In the genomic region with DNA sequence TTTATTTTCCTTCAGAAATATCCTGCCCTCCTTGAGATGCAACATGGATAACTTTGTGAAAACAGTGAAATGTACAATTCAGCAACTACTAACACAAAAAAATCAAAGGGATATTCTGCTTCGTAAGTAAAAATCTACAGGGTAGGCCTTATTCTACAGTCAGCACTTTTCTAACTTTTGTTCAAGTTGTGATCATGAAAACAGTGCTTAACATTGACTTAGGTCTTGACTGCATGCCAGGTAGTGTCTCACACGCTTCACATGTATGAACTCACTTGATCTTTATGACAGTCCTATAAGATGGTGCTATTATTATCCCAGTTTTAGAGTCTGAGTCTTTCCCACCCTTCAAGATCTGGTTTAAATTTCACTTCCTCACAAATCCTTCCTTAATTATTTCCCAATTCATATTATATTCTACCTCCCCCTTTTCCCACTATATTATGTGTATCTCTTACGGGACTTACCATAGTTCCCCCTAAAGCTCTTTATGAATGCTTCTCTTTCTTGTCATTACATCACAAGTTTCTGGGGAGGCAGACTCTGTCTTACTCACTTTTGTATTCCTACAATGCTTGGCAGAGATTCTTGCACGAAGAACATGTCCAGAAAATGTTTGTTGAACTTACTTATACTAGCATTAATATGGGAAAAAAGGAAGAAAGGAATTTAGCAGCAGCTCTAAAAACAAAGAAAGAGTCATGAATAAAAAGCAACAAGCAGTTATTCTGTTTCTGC, we compare ENCODE assay signal across 15 cellular contexts.
DNase-seq lines count a peak whose midpoint lies in the region; ATAC-seq, FAIRE-seq and TF ChIP-seq lines count a peak whose summit lies in the region.
"Had no signal": no experiment of that assay in that cellular context is flagged by ENCODE, and none has a peak within 500 bp of the region (broad histone marks: within the 10 kb centered on the region; RNA-seq: fewer than 3 reads in every experiment).

No MANE protein-coding gene starts in this region.

- TF ChIP-seq CTCF in Calu3 (IDR thresholded peaks at IDR 0.05; ENCODE audit: unreplicated experiment) (no peak), astrocyte (IDR thresholded peaks at IDR 0.05; ENCODE audit: insufficient read depth, low read depth, low read length) (no peak), fibroblast of the aortic adventitia (IDR thresholded peaks at IDR 0.05; ENCODE audit: insufficient read depth, low read length) (no peak), retinal pigment epithelial cell (conservative IDR thresholded peaks at IDR 0.05; ENCODE audit: low read depth, low read length) (no peak)

- H3K27ac ChIP-seq in astrocyte (ENCODE audit: low read depth, low read length), result no peak overlapping the region
- H3K27ac ChIP-seq: BLaER1, body of pancreas had no signal

- H3K9me3 Mint-ChIP-seq in Calu3 (ENCODE audit: low read depth, unreplicated experiment) (no peaks in the 10 kb centered on the region), astrocyte (ENCODE audit: unreplicated experiment) (peaks cover 4% of the 10 kb centered on the region)

- H4K20me1 ChIP-seq in astrocyte (ENCODE audit: insufficient read depth, low read length), result no peaks in the 10 kb centered on the region
- H4K20me1 ChIP-seq: BLaER1 had no signal

- no peaks in the 10 kb centered on the region for H3K36me3 ChIP-seq in astrocyte (ENCODE audit: insufficient read depth, low read length)
- H3K36me3 ChIP-seq: BLaER1 had no signal

- CTCF ChIA-PET in Calu3 (lab: Charles Lee), result no interaction called here

- H3K4me3 ChIP-seq in astrocyte (ENCODE audit: insufficient read depth, low read depth, low read length) (no peak overlapping the region), fibroblast of the aortic adventitia (ENCODE audit: low read depth, low read length) (no peak overlapping the region), retinal pigment epithelial cell (ENCODE audit: low read length) (no peak overlapping the region)
- H3K4me3 ChIP-seq: BLaER1, body of pancreas had no signal

- H3K9me3 ChIP-seq in astrocyte (ENCODE audit: insufficient read depth, low read depth, low read length), result no peaks in the 10 kb centered on the region
- H3K9me3 ChIP-seq: body of pancreas had no signal

- no peaks in the 10 kb centered on the region for H3K27me3 ChIP-seq in astrocyte (ENCODE audit: insufficient read depth, low read length)
- H3K27me3 ChIP-seq: BLaER1, body of pancreas had no signal

- H3K27me3 Mint-ChIP-seq in Calu3 (ENCODE audit: unreplicated experiment) (no peaks in the 10 kb centered on the region), astrocyte (ENCODE audit: low read depth, unreplicated experiment) (no peaks in the 10 kb centered on the region)
- H3K27me3 Mint-ChIP-seq: IgD-negative memory B cell had no signal

- H3K4me1 Mint-ChIP-seq in Calu3 (ENCODE audit: low read depth, unreplicated experiment) (no peaks in the 10 kb centered on the region), astrocyte (ENCODE audit: low read depth, unreplicated experiment) (peaks cover 28% of the 10 kb centered on the region)
- H3K4me1 Mint-ChIP-seq: IgD-negative memory B cell had no signal

- no peaks in the 10 kb centered on the region for H3K79me2 ChIP-seq in astrocyte (ENCODE audit: insufficient read depth, low read length)

- FAIRE-seq in astrocyte (lab: Jason Lieb, UNC), result peak; percentile 74
- FAIRE-seq: H1 had no signal

- H3K27ac Mint-ChIP-seq in Calu3 (ENCODE audit: unreplicated experiment) (peak overlapping the region; percentile 22), astrocyte (ENCODE audit: unreplicated experiment) (peak overlapping the region; percentile 21)
- H3K27ac Mint-ChIP-seq: IgD-negative memory B cell had no signal

- H3K4me2 ChIP-seq in astrocyte (ENCODE audit: low read length), result peak overlapping the region; percentile 19
- H3K4me2 ChIP-seq: BLaER1 had no signal

- intact Hi-C loops in Calu3 (cut with micrococcal nuclease; ENCODE audit: unreplicated experiment), result no loop called here

- no TSS peak for BruUV-seq in Calu3 (replicated peaks; lab: Mats Ljungman, UMichigan)

- no peak overlapping the region for H2AFZ ChIP-seq in astrocyte (ENCODE audit: low read depth, low read length)

- DNase-seq in Calu3 (no peak), astrocyte (ENCODE audit: low read depth) (peak; percentile 70), fibroblast of the aortic adventitia (ENCODE audit: low read depth) (peak; percentile 91), retinal pigment epithelial cell (ENCODE audit: low read depth) (peak; percentile 60), UCSD-AML1 (lab: John Stamatoyannopoulos, UW; ENCODE audit: unreplicated experiment) (no peak), AML-193 (lab: John Stamatoyannopoulos, UW) (no peak)
- DNase-seq: activated CD4-positive, CD25-positive, alpha-beta regulatory T cell treated with anti-CD3 and anti-CD28 coated beads, Interleukin-2, amount 50 U/mL, for 72 hours; body of pancreas; GDM1; hippocampal formation had no signal

- no peak overlapping the region for H3K9ac ChIP-seq in astrocyte (ENCODE audit: low read length)
- H3K9ac ChIP-seq: BLaER1 had no signal

- ATAC-seq in HG02759 (IDR thresholded peaks at IDR 0.05; ENCODE audit: unreplicated experiment), result no peak
- ATAC-seq in GM21360 (IDR thresholded peaks at IDR 0.05; ENCODE audit: unreplicated experiment), result no peak
- ATAC-seq: body of pancreas had no signal

- H3K4me3 Mint-ChIP-seq in Calu3 (ENCODE audit: low read depth, unreplicated experiment), result no peak overlapping the region
- no peak overlapping the region for H3K4me3 Mint-ChIP-seq in astrocyte (ENCODE audit: unreplicated experiment)
- H3K4me3 Mint-ChIP-seq: IgD-negative memory B cell had no signal

- H3K4me1 ChIP-seq in astrocyte (ENCODE audit: insufficient read depth, low read length), result peaks cover 28% of the 10 kb centered on the region
- H3K4me1 ChIP-seq: BLaER1 had no signal

- H3K36me3 Mint-ChIP-seq in Calu3 (ENCODE audit: insufficient read depth, unreplicated experiment), result no peaks in the 10 kb centered on the region
- H3K36me3 Mint-ChIP-seq in astrocyte (ENCODE audit: low read depth, unreplicated experiment), result no peaks in the 10 kb centered on the region

Comparison
In these comparisons a context has a peak if more than half of its experiments do, and no peak if none do; other contexts are left out.
1. DNase-seq: peak in astrocyte (single experiment), fibroblast of the aortic adventitia (single experiment) and retinal pigment epithelial cell (single experiment); none in Calu3 (single experiment), UCSD-AML1 (single experiment) and AML-193 (0 of 2).